18 cellular contexts compared by ENCODE assay signal in the genomic region with DNA sequence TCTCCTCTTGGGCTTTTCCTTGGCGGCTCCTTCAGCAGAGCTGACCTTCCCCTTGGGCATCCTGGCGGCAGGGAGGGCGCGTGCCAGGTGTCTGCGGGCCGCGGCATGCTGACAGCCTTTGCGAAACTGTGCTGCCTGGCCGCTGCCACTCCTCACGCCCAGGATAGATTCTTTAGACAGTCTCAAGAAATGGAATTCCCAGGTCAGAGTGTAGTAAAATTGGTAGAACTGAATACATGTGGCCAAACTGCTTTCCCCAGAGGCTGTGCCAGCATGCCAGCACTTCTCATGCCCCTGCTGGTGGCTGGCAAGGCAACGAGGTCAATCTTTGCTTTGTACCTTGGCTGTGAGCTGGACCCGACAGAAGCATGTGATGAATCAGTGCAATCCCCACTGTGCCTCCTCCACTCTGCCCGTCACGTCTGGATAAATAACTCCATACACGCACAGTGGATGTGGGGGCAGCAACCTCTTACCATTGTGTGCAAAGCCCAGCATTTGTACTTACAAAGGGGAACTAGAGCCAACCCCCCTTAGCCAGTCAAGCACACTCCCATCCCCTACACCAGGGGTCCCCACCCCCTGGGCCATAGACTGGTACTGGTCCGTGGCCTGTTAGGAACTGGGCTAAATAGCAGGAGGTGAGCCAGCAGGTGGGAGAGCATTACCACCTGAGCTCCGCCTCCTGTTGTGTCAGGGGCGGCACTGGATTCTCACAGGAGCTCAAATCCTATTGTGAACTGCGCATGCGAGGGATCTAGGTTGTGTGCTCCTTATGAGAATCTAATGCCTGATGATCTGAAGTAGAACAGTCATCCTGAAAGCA.
A peak's percentile ranks its signal among the peaks of the same experiment; 100 is the strongest.
DNase-seq lines count a peak whose midpoint lies in the region; ATAC-seq and TF ChIP-seq lines count a peak whose summit lies in the region.
"Had no signal": no experiment of that assay in that cellular context is flagged by ENCODE, and none has a peak within 500 bp of the region (broad histone marks: within the 10 kb centered on the region; RNA-seq: fewer than 3 reads in every experiment).

No MANE protein-coding gene starts in this region.

- H3K4me3 ChIP-seq in neutrophil (ENCODE audit: low read depth in 1 of 2, low read length in 1 of 2) (no peak overlapping the region), uterus (no peak overlapping the region), spleen (no peak overlapping the region)
- H3K4me3 ChIP-seq: A549, adrenal gland had no signal

- no peaks in the 10 kb centered on the region for H3K4me1 ChIP-seq in neutrophil (ENCODE audit: control insufficient read depth in 1 of 2, insufficient read depth in 1 of 2, low read depth in 1 of 2, low read length in 1 of 2)
- no peaks in the 10 kb centered on the region for H3K4me1 ChIP-seq in uterus
- H3K4me1 ChIP-seq in spleen = no peaks in the 10 kb centered on the region
- H3K4me1 ChIP-seq: adrenal gland had no signal

- peak overlapping the region; percentile 46 for H3K27ac Mint-ChIP-seq in activated naive CD4-positive, alpha-beta T cell treated with anti-CD3 and anti-CD28 coated beads, Interleukin-2, amount 50 U/mL, for 24 hours
- H3K27ac Mint-ChIP-seq in activated naive CD4-positive, alpha-beta T cell treated with anti-CD3 and anti-CD28 coated beads, Interleukin-2, amount 50 U/mL, for 72 hours = peak overlapping the region in 1 of 2 donors; percentile 70
- H3K27ac Mint-ChIP-seq: activated T-cell treated with anti-CD3 and anti-CD28 coated beads, Interleukin-2, amount 50 U/mL, for 24 hours; CD8-positive, alpha-beta T cell had no signal

- peaks cover 16% of the 10 kb centered on the region for H3K36me3 Mint-ChIP-seq in activated naive CD4-positive, alpha-beta T cell treated with anti-CD3 and anti-CD28 coated beads, Interleukin-2, amount 50 U/mL, for 24 hours
- H3K36me3 Mint-ChIP-seq in activated naive CD4-positive, alpha-beta T cell treated with anti-CD3 and anti-CD28 coated beads, Interleukin-2, amount 50 U/mL, for 72 hours = peaks cover 8 to 10% of the 10 kb centered on the region in 2 donors

- no peaks in the 10 kb centered on the region for H3K9me3 Mint-ChIP-seq in activated naive CD4-positive, alpha-beta T cell treated with anti-CD3 and anti-CD28 coated beads, Interleukin-2, amount 50 U/mL, for 24 hours
- no peaks in the 10 kb centered on the region for H3K9me3 Mint-ChIP-seq in activated naive CD4-positive, alpha-beta T cell treated with anti-CD3 and anti-CD28 coated beads, Interleukin-2, amount 50 U/mL, for 72 hours
- H3K9me3 Mint-ChIP-seq: activated T-cell treated with anti-CD3 and anti-CD28 coated beads, Interleukin-2, amount 50 U/mL, for 24 hours; CD8-positive, alpha-beta T cell had no signal

- TF ChIP-seq CTCF in neutrophil (IDR thresholded peaks at IDR 0.05) (no peak), uterus (IDR thresholded peaks at IDR 0.05) (no peak), spleen (IDR thresholded peaks at IDR 0.05 in 8 of 11, conservative IDR thresholded peaks at IDR 0.05 in 3 of 11) (no peak)

- no peak for ATAC-seq in activated naive CD4-positive, alpha-beta T cell treated with anti-CD3 and anti-CD28 coated beads, Interleukin-2, amount 50 U/mL, for 72 hours
- ATAC-seq in Right ventricle myocardium superior (ENCODE audit: poor library complexity) = peak; percentile 63
- ATAC-seq: A549; CD8-positive, alpha-beta T cell; foreskin keratinocyte had no signal

- no peaks in the 10 kb centered on the region for H3K27me3 Mint-ChIP-seq in activated naive CD4-positive, alpha-beta T cell treated with anti-CD3 and anti-CD28 coated beads, Interleukin-2, amount 50 U/mL, for 24 hours
- H3K27me3 Mint-ChIP-seq: activated T-cell treated with anti-CD3 and anti-CD28 coated beads, Interleukin-2, amount 50 U/mL, for 24 hours had no signal

- TF ChIP-seq POLR2A in uterus (IDR thresholded peaks at IDR 0.05) = no peak
- no peak for TF ChIP-seq POLR2A in spleen (IDR thresholded peaks at IDR 0.05)

- H3K27me3 ChIP-seq in neutrophil (no peaks in the 10 kb centered on the region), uterus (no peaks in the 10 kb centered on the region), spleen (replicated peaks in 1 of 7) (no peaks in the 10 kb centered on the region)
- H3K27me3 ChIP-seq: adrenal gland, foreskin keratinocyte had no signal

- H3K36me3 ChIP-seq in neutrophil = peaks cover 97% of the 10 kb centered on the region
- no peaks in the 10 kb centered on the region for H3K36me3 ChIP-seq in uterus
- H3K36me3 ChIP-seq in spleen = peaks cover 0 to 100% (median 66%) of the 10 kb centered on the region in 6 donors

- intact Hi-C loops in Right ventricle myocardium superior (cut with DNase I) (no loop called here), uterus (cut with DNase I; ENCODE audit: low total_unique reads) (no loop called here), spleen (cut with DNase I; ENCODE audit: low total_unique reads) (no loop called here)

- 91 to 95% (median 92%) methylated on average over 18 to 20 of the region's 20 CpGs for WGBS in spleen, 5 donors

- H3K4me1 Mint-ChIP-seq in activated naive CD4-positive, alpha-beta T cell treated with anti-CD3 and anti-CD28 coated beads, Interleukin-2, amount 50 U/mL, for 24 hours = no peaks in the 10 kb centered on the region

- no peak for DNase-seq in activated naive CD4-positive, alpha-beta T cell treated with anti-CD3 and anti-CD28 coated beads, Interleukin-2, amount 50 U/mL, for 72 hours (ENCODE audit: low spot score in 2 of 2)
- DNase-seq in Right ventricle myocardium superior = peak; percentile 55
- peak in 1 of 2 donors; percentile 11 for DNase-seq in uterus
- no peak for DNase-seq in ecto neural progenitor cell (ENCODE audit: low spot score)
- DNase-seq in spleen = no peak
- DNase-seq in HK-2 (ENCODE audit: unreplicated experiment) = no peak
- DNase-seq: activated CD4-positive, CD25-positive, alpha-beta regulatory T cell treated with anti-CD3 and anti-CD28 coated beads, Interleukin-2, amount 50 U/mL, for 72 hours; activated T-cell treated with anti-CD3 and anti-CD28 coated beads, Interleukin-2, amount 50 U/mL, for 24 hours; CD8-positive, alpha-beta T cell; effector memory CD4-positive, alpha-beta T cell; foreskin keratinocyte; NCI-H2029 treated with DMSO at 0.1 percent for 48 hours; stimulated activated CD4-positive, alpha-beta T cell treated with anti-CD3 and anti-CD28 coated beads, Interleukin-2, amount 100 ng/mL, for 24 hours; T-helper 2 cell had no signal

- no peak overlapping the region for H3K4me3 Mint-ChIP-seq in activated naive CD4-positive, alpha-beta T cell treated with anti-CD3 and anti-CD28 coated beads, Interleukin-2, amount 50 U/mL, for 24 hours
- H3K4me3 Mint-ChIP-seq: activated T-cell treated with anti-CD3 and anti-CD28 coated beads, Interleukin-2, amount 50 U/mL, for 24 hours; CD8-positive, alpha-beta T cell had no signal

- peak overlapping the region; percentile 20 for H3K27ac ChIP-seq in neutrophil
- H3K27ac ChIP-seq in uterus = peak overlapping the region; percentile 46 to 54
- no peak overlapping the region for H3K27ac ChIP-seq in spleen
- H3K27ac ChIP-seq: adrenal gland, foreskin keratinocyte had no signal

- H3K9me3 ChIP-seq in neutrophil (no peaks in the 10 kb centered on the region), uterus (no peaks in the 10 kb centered on the region), spleen (no peaks in the 10 kb centered on the region)
- H3K9me3 ChIP-seq: A549, adrenal gland had no signal

Comparison
In these comparisons a context has a peak if more than half of its experiments do, and no peak if none do; other contexts are left out.
1. H3K27ac ChIP-seq: peak in neutrophil (single experiment) and uterus (2 of 2); none in spleen (0 of 8).